Comparison of ENCODE assay signal across 12 cellular contexts in genomic region chr4:41709844-41710481, GRCh38. TPM values are rescaled to one million over a fixed set of nuclear protein-coding genes. Genes with fewer than 3 reads are reported as not detected.
A peak's percentile ranks its signal among the peaks of the same experiment; 100 is the strongest.
DNase-seq lines count a peak whose midpoint lies in the region; ATAC-seq and TF ChIP-seq lines count a peak whose summit lies in the region.
"Had no signal": no experiment of that assay in that cellular context is flagged by ENCODE, and none has a peak within 500 bp of the region (broad histone marks: within the 10 kb centered on the region; RNA-seq: fewer than 3 reads in every experiment).

No MANE protein-coding gene starts in this region.

- H3K14ac ChIP-seq in IMR-90 (replicated peaks; ENCODE audit: low read depth, low read length): peak overlapping the region; percentile 47

- dilution Hi-C loops in IMR-90 (cut with HindIII; ENCODE audit: low sequenced_read_pairs, unreplicated experiment): no loop called here

- peak overlapping the region; percentile 45; the same call in 1 of the 2 replicates for H4K91ac ChIP-seq in IMR-90 (ENCODE audit: insufficient read depth, low read depth, low read length)

- peak overlapping the region; percentile 83; the same call in 1 of the 3 replicates for H2BK15ac ChIP-seq in IMR-90 (ENCODE audit: low read depth, low read length)

- H3K9me1 ChIP-seq in IMR-90 (ENCODE audit: insufficient read depth, low read length): no peaks in the 10 kb centered on the region

- TF ChIP-seq CTCF in IMR-90 (conservative IDR thresholded peaks at IDR 0.05; ENCODE audit: low read depth, low read length) (no peak), kidney epithelial cell (IDR thresholded peaks at IDR 0.05; ENCODE audit: insufficient read depth, low read length, poor library complexity, severe bottlenecking) (no peak)
- TF ChIP-seq CTCF in CD4-positive, alpha-beta T cell (IDR thresholded peaks at IDR 0.05): no peak

- peaks cover 15% of the 10 kb centered on the region for H3K27me3 Mint-ChIP-seq in CD4-positive, alpha-beta T cell

- POLR2A ChIA-PET in IMR-90 (lab: Charles Lee; ENCODE audit: unreplicated experiment): no interaction called here
- POLR2A ChIA-PET in CD4-positive, alpha-beta T cell (lab: Charles Lee): no interaction called here

- no TSS peak for BruUV-seq in IMR-90 (replicated peaks; lab: Mats Ljungman, UMichigan)

- peak overlapping the region; percentile 73 for H2BK20ac ChIP-seq in IMR-90 (ENCODE audit: low read depth, low read length)

- H2BK120ac ChIP-seq in IMR-90 (ENCODE audit: low read depth, low read length): peak overlapping the region; percentile 81

- intact Hi-C loops in IMR-90 (cut with micrococcal nuclease): no loop called here
- intact Hi-C loops in CD4-positive, alpha-beta T cell (cut with DNase I, micrococcal nuclease): no loop called here

- H4K8ac ChIP-seq in IMR-90 (ENCODE audit: low read depth in 2 of 2, low read length in 2 of 2): peak overlapping the region; percentile 27 to 60; a peak in 3 of 4 replicates

- peak; percentile 85 for ATAC-seq in IMR-90 (ENCODE audit: low read depth)
- no peak for ATAC-seq in HG03196 (IDR thresholded peaks at IDR 0.05; ENCODE audit: unreplicated experiment)
- ATAC-seq in HG03139 (IDR thresholded peaks at IDR 0.05; ENCODE audit: unreplicated experiment): no peak
- ATAC-seq in CD4-positive, alpha-beta T cell (ENCODE audit: poor library complexity): no peak
- ATAC-seq: heart left ventricle; naive thymus-derived CD4-positive, alpha-beta T cell had no signal

- H3K27ac Mint-ChIP-seq in CD4-positive, alpha-beta T cell: no peak overlapping the region
- H3K27ac Mint-ChIP-seq: naive thymus-derived CD4-positive, alpha-beta T cell had no signal

- H2AK5ac ChIP-seq in IMR-90 (ENCODE audit: low read depth, low read length): no peak overlapping the region

- H3K4me3 ChIP-seq in IMR-90 (ENCODE audit: insufficient read depth, low read depth, low read length) (no peak overlapping the region), kidney epithelial cell (ENCODE audit: low read depth, low read length) (no peak overlapping the region)
- H3K4me3 ChIP-seq: heart left ventricle, SK-N-MC had no signal

- no peaks in the 10 kb centered on the region for H3K9me3 ChIP-seq in IMR-90 (ENCODE audit: control insufficient read depth, insufficient read depth, low read length)
- no peaks in the 10 kb centered on the region for H3K9me3 ChIP-seq in CD4-positive, alpha-beta T cell (ENCODE audit: control insufficient read depth, low read length)

- no CpG with 5 or more reads among the region's 5 CpGs for WGBS in IMR-90 (ENCODE audit: extremely low coverage in 2 of 2, insufficient read length in 1 of 2), 2 experiments

- H3K23ac ChIP-seq in IMR-90 (ENCODE audit: low read depth, low read length): no peak overlapping the region; the same call in 1 of the 2 replicates

- H4K5ac ChIP-seq in IMR-90 (ENCODE audit: low read depth, low read length): peak overlapping the region; percentile 71

- peak overlapping the region; percentile 44 for H3K4ac ChIP-seq in IMR-90 (ENCODE audit: low read depth, low read length)

- TF ChIP-seq POLR2A in IMR-90 (IDR thresholded peaks at IDR 0.05; ENCODE audit: low read depth, low read length): no peak

- no peak overlapping the region for H3K9ac ChIP-seq in IMR-90 (ENCODE audit: low read depth, low read length)

- no peaks in the 10 kb centered on the region for H3K36me3 Mint-ChIP-seq in CD4-positive, alpha-beta T cell (ENCODE audit: low read depth)
- H3K36me3 Mint-ChIP-seq: naive thymus-derived CD4-positive, alpha-beta T cell had no signal

- DNase-seq in COLO829 (ENCODE audit: low spot score) (peak; percentile 5), IMR-90 (peak; percentile 97), SHP77 treated with DMSO at 0.1 percent for 48 hours (lab: John Stamatoyannopoulos, UW) (peak; percentile 24), kidney epithelial cell (ENCODE audit: low read depth) (peak; percentile 37), foreskin melanocyte (no peak)
- DNase-seq in CD4-positive, alpha-beta T cell: no peak
- DNase-seq: heart left ventricle; naive thymus-derived CD4-positive, alpha-beta T cell had no signal

- H3K36me3 ChIP-seq in IMR-90 (ENCODE audit: control insufficient read depth, insufficient read depth, low read length) (no peaks in the 10 kb centered on the region), kidney epithelial cell (ENCODE audit: control insufficient read depth, insufficient read depth, low read length) (no peaks in the 10 kb centered on the region)
- H3K36me3 ChIP-seq: heart left ventricle had no signal

- H3K4me1 Mint-ChIP-seq in CD4-positive, alpha-beta T cell (ENCODE audit: low read depth): no peaks in the 10 kb centered on the region
- H3K4me1 Mint-ChIP-seq: naive thymus-derived CD4-positive, alpha-beta T cell had no signal

- in situ Hi-C loops in IMR-90 (cut with MboI; ENCODE audit: low sequenced_read_pairs): no loop called here

- H3K27me3 ChIP-seq in IMR-90 (ENCODE audit: control insufficient read depth, insufficient read depth, low read length): no peaks in the 10 kb centered on the region
- H3K27me3 ChIP-seq in kidney epithelial cell (ENCODE audit: control insufficient read depth, insufficient read depth, low read length): no peaks in the 10 kb centered on the region
- H3K27me3 ChIP-seq in CD4-positive, alpha-beta T cell (ENCODE audit: control insufficient read depth, insufficient read depth, low read length): peaks cover 3% of the 10 kb centered on the region

- H3K4me1 ChIP-seq in IMR-90 (ENCODE audit: control insufficient read depth, insufficient read depth, low read length): peaks cover 3% of the 10 kb centered on the region
- H3K4me1 ChIP-seq: heart left ventricle had no signal

- no peak overlapping the region for H3K4me2 ChIP-seq in IMR-90 (ENCODE audit: low read depth, low read length)

- peak overlapping the region; percentile 71 for H2BK5ac ChIP-seq in IMR-90 (ENCODE audit: low read depth, low read length, poor library complexity, severe bottlenecking)

- H3K56ac ChIP-seq in IMR-90 (ENCODE audit: extremely low read depth, insufficient read depth, low read length): no peak overlapping the region; the same call in 1 of the 2 replicates

- no peak overlapping the region for H2AFZ ChIP-seq in IMR-90 (replicated peaks; ENCODE audit: low read length, poor library complexity)

- no peaks in the 10 kb centered on the region for H3K9me3 Mint-ChIP-seq in CD4-positive, alpha-beta T cell

- H4K20me1 ChIP-seq in IMR-90 (ENCODE audit: insufficient read depth, low read length): no peaks in the 10 kb centered on the region

- CTCF ChIA-PET in IMR-90 (lab: Yijun Ruan, JAX): interaction anchor here (0.6 kb wide), 1 partner anchor 695 kb away, joined by 4 read pairs; no protein-coding TSS in a partner anchor
- CTCF ChIA-PET in CD4-positive, alpha-beta T cell (lab: Charles Lee): no interaction called here

- H3K79me1 ChIP-seq in IMR-90 (ENCODE audit: low read depth in 1 of 2, low read length in 2 of 2): no peaks in the 10 kb centered on the region

- TF ChIP-seq RAD21 in IMR-90 (IDR thresholded peaks at IDR 0.05; ENCODE audit: low read length): no peak

- peak overlapping the region; percentile 92; the same call in 1 of the 2 replicates for H3K18ac ChIP-seq in IMR-90 (ENCODE audit: low read depth, low read length)

- no peak overlapping the region for H3K4me3 Mint-ChIP-seq in CD4-positive, alpha-beta T cell
- H3K4me3 Mint-ChIP-seq: naive thymus-derived CD4-positive, alpha-beta T cell had no signal

- H2AK9ac ChIP-seq in IMR-90 (replicated peaks; ENCODE audit: low read depth, low read length, poor library complexity): no peak overlapping the region

- H3K27ac ChIP-seq in IMR-90 (ENCODE audit: insufficient read depth, low read length): peak overlapping the region; percentile 53; the same call in 1 of the 2 replicates
- H3K27ac ChIP-seq in CD4-positive, alpha-beta T cell (ENCODE audit: low read depth, low read length): no peak overlapping the region
- H3K27ac ChIP-seq: heart left ventricle, SK-N-MC had no signal

TF ChIP-seq in IMR-90, 13 proteins besides CTCF, POLR2A, EP300 and RAD21:
- TF ChIP-seq BHLHE40 (IDR thresholded peaks at IDR 0.05; ENCODE audit: low read depth, low read length) (peak; percentile 51; the same call in 1 of the 2 replicates), NFE2L2 (IDR thresholded peaks at IDR 0.05; ENCODE audit: low read depth, low read length) (no peak), FOS (IDR thresholded peaks at IDR 0.05; ENCODE audit: low read depth, low read length) (peak; percentile 85)

RNA-seq across cellular contexts. Expression of gene PHOX2B, which starts 38.6 kb away (rescaled TPM):
- not detected in 2 replicates for total RNA-seq in IMR-90 (2012; rRNA removed)
- not detected in 2 replicates for polyA plus RNA-seq in IMR-90 (2012; rRNA removed)
- not detected in 2 replicates for polyA plus RNA-seq in IMR-90 (2012; cell fraction: cytosol; rRNA removed)
- not detected in 2 replicates for polyA plus RNA-seq in IMR-90 (2012; cell fraction: nucleus; rRNA removed; ENCODE audit: low replicate concordance)
- not detected in 2 replicates for total RNA-seq in kidney epithelial cell
- total RNA-seq in CD4-positive, alpha-beta T cell: not detected
- total RNA-seq: activated CD8-positive, alpha-beta memory T cell treated with anti-CD3 and anti-CD28 coated beads for 36 hours; heart left ventricle; naive thymus-derived CD4-positive, alpha-beta T cell had no signal
- polyA plus RNA-seq: heart left ventricle; naive thymus-derived CD4-positive, alpha-beta T cell had no signal

Comparison
In these comparisons a context has a peak if more than half of its experiments do, and no peak if none do; other contexts are left out.
1. DNase-seq: peak in COLO829 (single experiment), IMR-90 (single experiment), SHP77 treated with DMSO at 0.1 percent for 48 hours (single experiment) and kidney epithelial cell (single experiment); none in foreskin melanocyte (single experiment) and CD4-positive, alpha-beta T cell (0 of 10).